8 cellular contexts compared by ENCODE assay signal in genomic region chr12:116319316-116319715, GRCh38. TPM values are rescaled to one million over a fixed set of nuclear protein-coding genes. Genes with fewer than 3 reads are reported as not detected.
DNase-seq lines count a peak whose midpoint lies in the region; ATAC-seq and TF ChIP-seq lines count a peak whose summit lies in the region.

No MANE protein-coding gene starts in this region.

- no peak overlapping the region for H3K27ac Mint-ChIP-seq in MCF 10A (ENCODE audit: low read depth, unreplicated experiment)
- peak overlapping the region; percentile 80 for H3K27ac Mint-ChIP-seq in activated naive CD8-positive, alpha-beta T cell treated with anti-CD3 and anti-CD28 coated beads, Interleukin-2, amount 10 ng/mL, durations not matched to agents 7 days and 5 days

- no peak for TF ChIP-seq EP300 in upper lobe of left lung (IDR thresholded peaks at IDR 0.05)

- TF ChIP-seq CTCF in breast epithelium (IDR thresholded peaks at IDR 0.05) (no peak), MCF 10A (IDR thresholded peaks at IDR 0.05; ENCODE audit: unreplicated experiment) (no peak), lower lobe of right lung (IDR thresholded peaks at IDR 0.05) (no peak), upper lobe of left lung (IDR thresholded peaks at IDR 0.05) (no peak)

- H3K27ac ChIP-seq in breast epithelium: peak overlapping the region; percentile 67 to 89
- peak overlapping the region; percentile 48 for H3K27ac ChIP-seq in lower lobe of right lung
- peak overlapping the region; percentile 18 to 73 (median 68) for H3K27ac ChIP-seq in upper lobe of left lung

- DNase-seq in breast epithelium (ENCODE audit: low spot score in 2 of 2) (no peak), MCF 10A (ENCODE audit: unreplicated experiment) (no peak), lower lobe of right lung (no peak), upper lobe of left lung (no peak), medulla oblongata (ENCODE audit: extremely low spot score) (no peak), glomerular visceral epithelial cell (ENCODE audit: extremely low spot score) (no peak)
- no peak for DNase-seq in activated naive CD8-positive, alpha-beta T cell treated with anti-CD3 and anti-CD28 coated beads, Interleukin-2, amount 10 ng/mL, durations not matched to agents 7 days and 5 days
- no peak for DNase-seq in activated effector memory CD4-positive, alpha-beta T cell treated with Interleukin-2 at 50 U/mL for 16 hours

- H3K4me1 Mint-ChIP-seq in MCF 10A (ENCODE audit: insufficient read depth, unreplicated experiment): peaks cover 32% of the 10 kb centered on the region
- peaks cover 48% of the 10 kb centered on the region for H3K4me1 Mint-ChIP-seq in activated naive CD8-positive, alpha-beta T cell treated with anti-CD3 and anti-CD28 coated beads, Interleukin-2, amount 10 ng/mL, durations not matched to agents 7 days and 5 days

- TF ChIP-seq POLR2A in breast epithelium (IDR thresholded peaks at IDR 0.05) (no peak), upper lobe of left lung (IDR thresholded peaks at IDR 0.05) (no peak)

- H3K27me3 ChIP-seq in breast epithelium: no peaks in the 10 kb centered on the region
- H3K27me3 ChIP-seq in lower lobe of right lung (ENCODE audit: low read depth): no peaks in the 10 kb centered on the region
- no peaks in the 10 kb centered on the region for H3K27me3 ChIP-seq in upper lobe of left lung

- H3K9me3 ChIP-seq in breast epithelium: no peaks in the 10 kb centered on the region
- no peaks in the 10 kb centered on the region for H3K9me3 ChIP-seq in lower lobe of right lung
- H3K9me3 ChIP-seq in upper lobe of left lung: no peaks in the 10 kb centered on the region

- H3K4me3 ChIP-seq in breast epithelium (peak overlapping the region in 2 of 3 donors; percentile 33 to 55), lower lobe of right lung (no peak overlapping the region), upper lobe of left lung (no peak overlapping the region)

- POLR2A ChIA-PET in MCF 10A (lab: Yijun Ruan, JAX): interaction anchor here (1.4 to 1.9 kb wide), 2 partner anchors 13 to 71 kb away, joined by 3 to 7 read pairs; no protein-coding TSS in a partner anchor
- POLR2A ChIA-PET in activated naive CD8-positive, alpha-beta T cell treated with anti-CD3 and anti-CD28 coated beads, Interleukin-2, amount 10 ng/mL, durations not matched to agents 7 days and 5 days (lab: Charles Lee): no interaction called here

- H3K27me3 Mint-ChIP-seq in MCF 10A (ENCODE audit: insufficient read depth, unreplicated experiment): no peaks in the 10 kb centered on the region
- no peaks in the 10 kb centered on the region for H3K27me3 Mint-ChIP-seq in activated naive CD8-positive, alpha-beta T cell treated with anti-CD3 and anti-CD28 coated beads, Interleukin-2, amount 10 ng/mL, durations not matched to agents 7 days and 5 days

- H3K4me1 ChIP-seq in breast epithelium: peaks cover 5 to 11% of the 10 kb centered on the region in 2 donors
- peaks cover 40% of the 10 kb centered on the region for H3K4me1 ChIP-seq in lower lobe of right lung
- peaks cover 10 to 24% (median 21%) of the 10 kb centered on the region in 4 donors for H3K4me1 ChIP-seq in upper lobe of left lung

- no peak overlapping the region for H3K4me3 Mint-ChIP-seq in MCF 10A (ENCODE audit: unreplicated experiment)
- H3K4me3 Mint-ChIP-seq in activated naive CD8-positive, alpha-beta T cell treated with anti-CD3 and anti-CD28 coated beads, Interleukin-2, amount 10 ng/mL, durations not matched to agents 7 days and 5 days: peak overlapping the region; percentile 69

- H3K36me3 ChIP-seq in breast epithelium: no peaks in the 10 kb centered on the region
- H3K36me3 ChIP-seq in lower lobe of right lung: no peaks in the 10 kb centered on the region
- no peaks in the 10 kb centered on the region for H3K36me3 ChIP-seq in upper lobe of left lung

- 62 to 67% methylated on average over 9 of the region's 9 CpGs for WGBS in upper lobe of left lung, 2 donors

- ATAC-seq in activated naive CD8-positive, alpha-beta T cell treated with anti-CD3 and anti-CD28 coated beads, Interleukin-2, amount 10 ng/mL, durations not matched to agents 7 days and 5 days (ENCODE audit: low read depth): no peak
- no peak for ATAC-seq in lower lobe of right lung
- no peak for ATAC-seq in upper lobe of left lung (ENCODE audit: low FRiP score in 2 of 2)

- CTCF ChIA-PET in MCF 10A (lab: Yijun Ruan, JAX): no interaction called here

- BruUV-seq in MCF 10A (replicated peaks; lab: Mats Ljungman, UMichigan): no TSS peak

- intact Hi-C loops in breast epithelium (cut with DNase I; ENCODE audit: low total_unique reads): no loop called here
- intact Hi-C loops in MCF 10A (cut with micrococcal nuclease): no loop called here
- intact Hi-C loops in lower lobe of right lung (cut with DNase I): no loop called here

- H3K9me3 Mint-ChIP-seq in MCF 10A (ENCODE audit: unreplicated experiment): no peaks in the 10 kb centered on the region
- peaks cover 2% of the 10 kb centered on the region for H3K9me3 Mint-ChIP-seq in activated naive CD8-positive, alpha-beta T cell treated with anti-CD3 and anti-CD28 coated beads, Interleukin-2, amount 10 ng/mL, durations not matched to agents 7 days and 5 days

- no peaks in the 10 kb centered on the region for H3K36me3 Mint-ChIP-seq in MCF 10A (ENCODE audit: insufficient read depth, unreplicated experiment)
- H3K36me3 Mint-ChIP-seq in activated naive CD8-positive, alpha-beta T cell treated with anti-CD3 and anti-CD28 coated beads, Interleukin-2, amount 10 ng/mL, durations not matched to agents 7 days and 5 days: peaks cover 2% of the 10 kb centered on the region

RNA-seq across cellular contexts. Expression of gene MED13L, which starts 41.8 kb away (rescaled TPM):
- total RNA-seq in breast epithelium (100 to 1,000 TPM; 248 to 387 (median 279) TPM), MCF 10A (2022) (74.9 and 91.6 TPM in 2 replicates), lower lobe of right lung (148 TPM), upper lobe of left lung (100 to 1,000 TPM in 5 of 6 donors, 10 to 100 TPM in 1; 96.6 to 178 (median 124) TPM)
- 100 to 1,000 TPM; 112 to 120 TPM for total RNA-seq in activated naive CD8-positive, alpha-beta T cell treated with anti-CD3 and anti-CD28 coated beads, Interleukin-2, amount 10 ng/mL, durations not matched to agents 7 days and 5 days

Comparison
In these comparisons a context has a peak if more than half of its experiments do, and no peak if none do; other contexts are left out.
1. H3K4me3 ChIP-seq: peak in breast epithelium (2 of 3); none in lower lobe of right lung (single experiment) and upper lobe of left lung (0 of 4).
2. Peak in every context shown above with its lines, with median percentiles within 50 percentile points of each other: H3K27ac ChIP-seq.